7 cellular contexts compared by ENCODE assay signal in genomic region chr11:11028017-11028692, GRCh38.
DNase-seq lines count a peak whose midpoint lies in the region; ATAC-seq, FAIRE-seq and TF ChIP-seq lines count a peak whose summit lies in the region.

No MANE protein-coding gene starts in this region.

- no peak overlapping the region for H3K4me2 ChIP-seq in trophoblast cell (ENCODE audit: low read length)

- no peaks in the 10 kb centered on the region for H3K9me3 Mint-ChIP-seq in activated T-cell treated with anti-CD3 and anti-CD28 coated beads, Interleukin-2, amount 50 U/mL, for 4 hours

- H3K14ac ChIP-seq in trophoblast cell (ENCODE audit: low read length) = no peak overlapping the region

- H3K36me3 ChIP-seq in Panc1 (ENCODE audit: control insufficient read depth, insufficient read depth, low read length) = no peaks in the 10 kb centered on the region
- H3K36me3 ChIP-seq in trophoblast cell (ENCODE audit: control insufficient read depth in 1 of 2, insufficient read depth in 2 of 2, low read length in 2 of 2) = no peaks in the 10 kb centered on the region
- H3K36me3 ChIP-seq in tibial nerve = no peaks in the 10 kb centered on the region

- H3K4me3 ChIP-seq in Panc1 (ENCODE audit: low read depth in 2 of 2, low read length in 2 of 2) (no peak overlapping the region), fibroblast of villous mesenchyme (ENCODE audit: low read depth, low read length) (no peak overlapping the region), trophoblast cell (ENCODE audit: low read depth, low read length) (no peak overlapping the region), tibial nerve (no peak overlapping the region)

- intact Hi-C loops in Panc1 (cut with micrococcal nuclease; ENCODE audit: unreplicated experiment) = loop anchor here (2.0 kb wide), 1 partner anchor 759 kb away; no protein-coding TSS in a partner anchor

- H3K9me3 ChIP-seq in Panc1 (ENCODE audit: control insufficient read depth, insufficient read depth, low read depth, low read length) = no peaks in the 10 kb centered on the region
- no peaks in the 10 kb centered on the region for H3K9me3 ChIP-seq in trophoblast cell (ENCODE audit: insufficient read depth, low read depth, low read length)
- H3K9me3 ChIP-seq in tibial nerve = no peaks in the 10 kb centered on the region

- H3K27me3 Mint-ChIP-seq in activated T-cell treated with anti-CD3 and anti-CD28 coated beads, Interleukin-2, amount 50 U/mL, for 4 hours (ENCODE audit: low read depth) = peaks cover 3% of the 10 kb centered on the region

- H3K4me3 Mint-ChIP-seq in activated T-cell treated with anti-CD3 and anti-CD28 coated beads, Interleukin-2, amount 50 U/mL, for 4 hours = no peak overlapping the region

- H3K4ac ChIP-seq in trophoblast cell (ENCODE audit: low read depth, low read length) = no peak overlapping the region

- H3K9ac ChIP-seq in trophoblast cell (ENCODE audit: low read length) = no peak overlapping the region

- TF ChIP-seq CTCF in Panc1 (IDR thresholded peaks at IDR 0.05) (peak; percentile 98), fibroblast of villous mesenchyme (IDR thresholded peaks at IDR 0.05; ENCODE audit: insufficient read depth, low read depth, low read length) (peak; percentile 88), tibial nerve (IDR thresholded peaks at IDR 0.05) (peak; percentile 62 to 75 (median 69))

- no TSS peak for BruUV-seq in Panc1 (replicated peaks; lab: Mats Ljungman, UMichigan)

- CTCF ChIA-PET in Panc1 (lab: Charles Lee) = interaction anchor here (0.5 to 3.4 kb wide), 15 partner anchors 10 to 759 kb away, joined by 3 to 24 read pairs (median 6); no protein-coding TSS in a partner anchor

- peak; percentile 95 for ATAC-seq in Panc1
- ATAC-seq in activated T-cell treated with anti-CD3 and anti-CD28 coated beads, Interleukin-2, amount 50 U/mL, for 4 hours = peak; percentile 80 to 88

- no peak overlapping the region for H4K12ac ChIP-seq in trophoblast cell (ENCODE audit: low read depth, low read length)

- TF ChIP-seq POLR2A in GM12891 (IDR thresholded peaks at IDR 0.05; ENCODE audit: low read depth, low read length) = no peak
- TF ChIP-seq POLR2A in tibial nerve (IDR thresholded peaks at IDR 0.05) = no peak

- H3K23ac ChIP-seq in trophoblast cell (ENCODE audit: low read length) = no peak overlapping the region

- H3K4me1 ChIP-seq in Panc1 (ENCODE audit: control insufficient read depth, insufficient read depth, low read length) = 0 out of 2 replicates have a peak, but pooled peaks cover 5% of the 10 kb centered on the region
- H3K4me1 ChIP-seq in trophoblast cell (ENCODE audit: control insufficient read depth in 1 of 2, insufficient read depth in 2 of 2, low read length in 2 of 2) = no peaks in the 10 kb centered on the region
- no peaks in the 10 kb centered on the region for H3K4me1 ChIP-seq in tibial nerve

- FAIRE-seq in GM12891 (lab: Jason Lieb, UNC) = peak; percentile 75

- no peaks in the 10 kb centered on the region for H3K4me1 Mint-ChIP-seq in activated T-cell treated with anti-CD3 and anti-CD28 coated beads, Interleukin-2, amount 50 U/mL, for 4 hours (ENCODE audit: low read depth)

- no peak overlapping the region for H2BK12ac ChIP-seq in trophoblast cell (ENCODE audit: low read length)

- H2BK120ac ChIP-seq in trophoblast cell (ENCODE audit: insufficient read depth, low read length, poor library complexity) = no peak overlapping the region

- POLR2A ChIA-PET in Panc1 (lab: Charles Lee) = no interaction called here

- H3K27ac ChIP-seq in Panc1 (ENCODE audit: low read length) (no peak overlapping the region), trophoblast cell (ENCODE audit: low read depth, low read length) (no peak overlapping the region), tibial nerve (no peak overlapping the region)

- no peaks in the 10 kb centered on the region for H3K79me1 ChIP-seq in trophoblast cell (ENCODE audit: low read length)

- no peak overlapping the region for H2BK5ac ChIP-seq in trophoblast cell (ENCODE audit: low read depth, low read length, poor library complexity)

- H4K91ac ChIP-seq in trophoblast cell (ENCODE audit: low read depth, low read length) = no peak overlapping the region

- H3K27me3 ChIP-seq in Panc1 (ENCODE audit: control insufficient read depth, insufficient read depth, low read length) = no peaks in the 10 kb centered on the region
- no peaks in the 10 kb centered on the region for H3K27me3 ChIP-seq in trophoblast cell (ENCODE audit: insufficient read depth, low read length)
- H3K27me3 ChIP-seq in tibial nerve = no peaks in the 10 kb centered on the region

- no peak overlapping the region for H3K18ac ChIP-seq in trophoblast cell (ENCODE audit: low read length)

- no peak overlapping the region for H2AFZ ChIP-seq in trophoblast cell (ENCODE audit: insufficient read depth, low read length, poor library complexity)

- WGBS in trophoblast cell (ENCODE audit: extremely low coverage, insufficient coverage, insufficient read length) = no CpG with 5 or more reads among the region's 5 CpGs
- 26 to 29% methylated on average over 5 of the region's 5 CpGs for WGBS in tibial nerve, 2 donors

- DNase-seq in GM12891 (ENCODE audit: insufficient read length, low spot score) (peak; percentile 20), HuH-7.5 (ENCODE audit: low spot score) (peak; percentile 20), Panc1 (ENCODE audit: low read depth, low spot score) (no peak), fibroblast of villous mesenchyme (ENCODE audit: low read depth) (peak; percentile 61), trophoblast cell (peak; percentile 88 to 94), tibial nerve (ENCODE audit: low spot score in 2 of 2) (peak; percentile 48 to 71)
- DNase-seq in activated T-cell treated with anti-CD3 and anti-CD28 coated beads, Interleukin-2, amount 50 U/mL, for 4 hours = peak; percentile 73

- H4K8ac ChIP-seq in trophoblast cell (ENCODE audit: low read depth, low read length) = no peak overlapping the region

- H3K36me3 Mint-ChIP-seq in activated T-cell treated with anti-CD3 and anti-CD28 coated beads, Interleukin-2, amount 50 U/mL, for 4 hours (ENCODE audit: insufficient read depth) = no peaks in the 10 kb centered on the region

- H2AK5ac ChIP-seq in trophoblast cell (ENCODE audit: low read length) = no peak overlapping the region

- TF ChIP-seq EP300 in tibial nerve (IDR thresholded peaks at IDR 0.05) = no peak

- in situ Hi-C loops in Panc1 (cut with HindIII; ENCODE audit: low pct_unique_long_range_greater_than_20kb, low sequenced_read_pairs) = no loop called here

- no peaks in the 10 kb centered on the region for H3K79me2 ChIP-seq in trophoblast cell (ENCODE audit: control insufficient read depth, insufficient read depth, low read length, poor library complexity)

TF ChIP-seq in GM12891, 5 proteins besides CTCF, POLR2A, EP300 and RAD21:
- TF ChIP-seq SPI1 (IDR thresholded peaks at IDR 0.05; ENCODE audit: low read depth, low read length) = no peak
